ENCODE assay signal across 9 cellular contexts in the genomic region with DNA sequence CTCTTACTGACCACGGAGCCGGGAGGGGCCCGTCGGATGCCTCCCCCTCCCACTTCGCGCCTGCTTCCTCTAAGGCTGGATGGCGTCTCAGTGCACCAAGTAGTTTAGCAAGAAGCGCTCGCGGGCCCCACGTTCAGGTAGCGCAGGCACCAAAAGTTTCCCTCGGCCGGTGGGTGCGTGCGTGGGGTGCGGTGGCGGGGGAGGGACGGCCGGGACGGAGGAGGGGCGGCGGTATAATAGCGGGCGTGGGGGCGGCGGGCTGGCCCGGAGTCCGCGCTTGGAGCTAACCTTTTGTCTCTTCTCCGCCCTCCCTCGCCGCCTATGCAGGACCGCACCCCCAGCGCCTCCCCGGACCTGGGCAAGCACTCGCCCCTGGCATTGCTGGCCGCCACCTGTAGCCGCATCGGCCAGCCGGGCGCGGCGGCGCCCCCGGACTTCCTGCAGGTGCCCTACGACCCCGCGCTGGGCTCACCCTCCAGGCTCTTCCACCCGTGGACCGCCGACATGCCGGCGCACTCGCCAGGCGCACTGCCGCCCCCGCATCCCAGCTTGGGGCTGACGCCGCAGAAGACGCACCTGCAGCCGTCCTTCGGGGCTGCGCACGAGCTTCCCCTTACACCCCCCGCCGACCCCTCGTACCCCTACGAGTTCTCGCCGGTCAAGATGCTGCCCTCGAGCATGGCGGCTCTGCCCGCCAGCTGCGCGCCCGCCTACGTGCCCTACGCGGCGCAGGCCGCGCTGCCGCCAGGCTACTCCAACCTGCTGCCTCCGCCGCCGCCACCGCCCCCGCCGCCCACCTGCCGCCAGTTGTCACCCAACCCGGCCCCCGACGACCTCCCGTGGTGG. TPM values are rescaled to one million over a fixed set of nuclear protein-coding genes. Genes with fewer than 3 reads are reported as not detected.
A peak's percentile ranks its signal among the peaks of the same experiment; 100 is the strongest.
DNase-seq lines count a peak whose midpoint lies in the region; ATAC-seq and TF ChIP-seq lines count a peak whose summit lies in the region.
"Had no signal": no experiment of that assay in that cellular context is flagged by ENCODE, and none has a peak within 500 bp of the region (broad histone marks: within the 10 kb centered on the region; RNA-seq: fewer than 3 reads in every experiment).

No MANE protein-coding gene starts in this region.

- H3K27me3 Mint-ChIP-seq in activated CD4-positive, alpha-beta T cell treated with anti-CD3 and anti-CD28 coated beads for 36 hours = peaks cover 62% of the 10 kb centered on the region
- peaks cover 43% of the 10 kb centered on the region for H3K27me3 Mint-ChIP-seq in activated naive CD8-positive, alpha-beta T cell

- peak; percentile 45 for DNase-seq in activated CD4-positive, alpha-beta T cell treated with anti-CD3 and anti-CD28 coated beads for 36 hours
- DNase-seq in activated CD4-positive, alpha-beta T cell treated with anti-CD3 and anti-CD28 coated beads for 1 hour = no peak
- DNase-seq in lower leg skin (ENCODE audit: low spot score in 2 of 2) (no peak), NCI-H1048 (lab: John Stamatoyannopoulos, UW) (no peak), NCI-H446 treated with DMSO at 0.1 percent for 48 hours (lab: John Stamatoyannopoulos, UW) (no peak), NOMO-1 (lab: John Stamatoyannopoulos, UW; ENCODE audit: unreplicated experiment in 2 of 2) (no peak)

- no peaks in the 10 kb centered on the region for H3K36me3 ChIP-seq in thymus (ENCODE audit: control insufficient read depth, insufficient read depth)

- H3K4me1 Mint-ChIP-seq in activated CD4-positive, alpha-beta T cell treated with anti-CD3 and anti-CD28 coated beads for 36 hours = peaks cover 26% of the 10 kb centered on the region
- peaks cover 33% of the 10 kb centered on the region for H3K4me1 Mint-ChIP-seq in activated naive CD8-positive, alpha-beta T cell (ENCODE audit: low read depth)

- H3K4me3 ChIP-seq in lower leg skin (ENCODE audit: low read depth, poor library complexity, severe bottlenecking) = peak overlapping the region; percentile 7
- H3K4me3 ChIP-seq in thymus (ENCODE audit: low read length) = peak overlapping the region; percentile 50

- peak overlapping the region; percentile 70 for H3K4me3 Mint-ChIP-seq in activated CD4-positive, alpha-beta T cell treated with anti-CD3 and anti-CD28 coated beads for 36 hours
- H3K4me3 Mint-ChIP-seq in activated naive CD8-positive, alpha-beta T cell = peak overlapping the region; percentile 81

- TF ChIP-seq CTCF in lower leg skin (IDR thresholded peaks at IDR 0.05) = no peak

- peaks cover 1% of the 10 kb centered on the region for H3K9me3 ChIP-seq in thymus (ENCODE audit: control insufficient read depth)

- peaks cover 80% of the 10 kb centered on the region for H3K27me3 ChIP-seq in thymus (ENCODE audit: control insufficient read depth, insufficient read depth)

- no peak for TF ChIP-seq POLR2A in lower leg skin (IDR thresholded peaks at IDR 0.05)

- H3K27ac ChIP-seq in thymus (ENCODE audit: low read depth) = no peak overlapping the region
- H3K27ac ChIP-seq: SK-N-MC had no signal

- POLR2A ChIA-PET in activated CD4-positive, alpha-beta T cell treated with anti-CD3 and anti-CD28 coated beads for 36 hours (lab: Charles Lee) = no interaction called here

- CTCF ChIA-PET in activated CD4-positive, alpha-beta T cell treated with anti-CD3 and anti-CD28 coated beads for 36 hours (lab: Charles Lee) = interaction anchor here (1.2 to 2.0 kb wide), 4 partner anchors 10 to 392 kb away, joined by 5 to 9 read pairs (median 8); partner anchors contain the start of gene GAD1

- 0 to 5% methylated on average over 45 to 55 of the region's 95 CpGs for WGBS in lower leg skin, 2 donors
- 6% methylated on average over 95 of the region's 95 CpGs for WGBS in thymus

- H3K27ac Mint-ChIP-seq in activated CD4-positive, alpha-beta T cell treated with anti-CD3 and anti-CD28 coated beads for 36 hours = no peak overlapping the region
- H3K27ac Mint-ChIP-seq in activated naive CD8-positive, alpha-beta T cell = no peak overlapping the region

- peak; percentile 6 for ATAC-seq in activated CD4-positive, alpha-beta T cell treated with anti-CD3 and anti-CD28 coated beads for 36 hours

- no peaks in the 10 kb centered on the region for H3K9me3 Mint-ChIP-seq in activated CD4-positive, alpha-beta T cell treated with anti-CD3 and anti-CD28 coated beads for 36 hours (ENCODE audit: low read depth)
- H3K9me3 Mint-ChIP-seq in activated naive CD8-positive, alpha-beta T cell (ENCODE audit: low read depth) = no peaks in the 10 kb centered on the region

- H3K36me3 Mint-ChIP-seq in activated CD4-positive, alpha-beta T cell treated with anti-CD3 and anti-CD28 coated beads for 36 hours (ENCODE audit: low read depth) = no peaks in the 10 kb centered on the region
- H3K36me3 Mint-ChIP-seq in activated naive CD8-positive, alpha-beta T cell = no peaks in the 10 kb centered on the region

- intact Hi-C loops in activated CD4-positive, alpha-beta T cell treated with anti-CD3 and anti-CD28 coated beads for 36 hours (cut with DNase I, micrococcal nuclease) = loop anchor here (1.0 to 10.0 kb wide), 11 partner anchors 54 to 1386 kb away; partner anchors contain the start of genes DLX1 (in 2 of the 2), ERICH2 (in 2 of the 2), DLX2 (in 1 of the 2) and GAD1 (in 1 of the 2)
- intact Hi-C loops in lower leg skin (cut with DNase I; ENCODE audit: low total_unique reads) = no loop called here

- peaks cover 19% of the 10 kb centered on the region for H3K4me1 ChIP-seq in thymus (ENCODE audit: control insufficient read depth, insufficient read depth, low read length)

RNA-seq across cellular contexts. Expression of gene SP5, which starts 1.0 kb away (rescaled TPM):
- total RNA-seq in activated CD4-positive, alpha-beta T cell treated with anti-CD3 and anti-CD28 coated beads for 36 hours = under 1 TPM in 1 of 2 experiments, not detected in 1; 0.37 TPM
- total RNA-seq in lower leg skin = 1 to 10 TPM; 1.8 to 6.5 (median 3.2) TPM
- 0.55 TPM for polyA plus RNA-seq in thymus

RNA-seq across cellular contexts. Expression of gene ERICH2, which starts 54.0 kb away (rescaled TPM):
- total RNA-seq in activated CD4-positive, alpha-beta T cell treated with anti-CD3 and anti-CD28 coated beads for 36 hours = not detected
- under 1 TPM in 1 of 4 donors, not detected in 3; 0.58 TPM for total RNA-seq in lower leg skin
- 0.52 TPM for polyA plus RNA-seq in thymus
